In genomic region chr7:139426258-139427028, GRCh38 we compare ENCODE assay signal across 16 cellular contexts. TPM values are rescaled to one million over a fixed set of nuclear protein-coding genes. Genes with fewer than 3 reads are reported as not detected.
A peak's percentile ranks its signal among the peaks of the same experiment; 100 is the strongest.
DNase-seq lines count a peak whose midpoint lies in the region; ATAC-seq, FAIRE-seq and TF ChIP-seq lines count a peak whose summit lies in the region.
"Had no signal": no experiment of that assay in that cellular context is flagged by ENCODE, and none has a peak within 500 bp of the region (broad histone marks: within the 10 kb centered on the region; RNA-seq: fewer than 3 reads in every experiment).

No MANE protein-coding gene starts in this region.

- 0 out of 2 replicates have a peak overlapping the region, but pooled peaks have one; percentile 6 for H3K27ac ChIP-seq in 22Rv1
- H3K27ac ChIP-seq: foreskin keratinocyte, parathyroid adenoma had no signal

- H3K9me3 ChIP-seq in T-helper 17 cell (ENCODE audit: control insufficient read depth, low read length, poor library complexity, severe bottlenecking), result no peaks in the 10 kb centered on the region
- H3K9me3 ChIP-seq: mucosa of descending colon had no signal

- intact Hi-C loops in left ventricle myocardium superior (cut with micrococcal nuclease), result no loop called here

- H3K27ac Mint-ChIP-seq in T-helper 17 cell, result peak overlapping the region; percentile 34
- H3K27ac Mint-ChIP-seq: activated T-helper 2 cell treated with anti-CD3 and anti-CD28 coated beads, Interferon-gamma antibody, Interleukin-2, Interleukin-4, amounts not matched to agents 10 μg/mL and 5 μg/mL and 100 μg/mL, durations not matched to agents 14 hours and 24 hours and 36 hours had no signal

- peak; percentile 14 for DNase-seq in EH (ENCODE audit: low read depth)
- DNase-seq in T-helper 17 cell, result no peak
- DNase-seq in left ventricle myocardium superior, result peak; percentile 43
- no peak for DNase-seq in NCI-H128 (lab: John Stamatoyannopoulos, UW; ENCODE audit: unreplicated experiment)
- DNase-seq in activated CD4-positive, alpha-beta T cell treated with anti-CD3 and anti-CD28 coated beads, Interleukin-2, amount 50 U/mL, for 1 hour, result no peak
- no peak for DNase-seq in HTR-8/SVneo (ENCODE audit: insufficient read length, low spot score)
- DNase-seq: activated CD4-positive, alpha-beta T cell treated with anti-CD3 and anti-CD28 coated beads, Interleukin-2, amount 50 U/mL, for 4 hours; foreskin keratinocyte; mucosa of descending colon; NCI-H1048; SHP77 had no signal

- peaks cover 6% of the 10 kb centered on the region for H3K36me3 Mint-ChIP-seq in T-helper 17 cell (ENCODE audit: low read depth)

- H3K4me3 Mint-ChIP-seq in T-helper 17 cell, result no peak overlapping the region

- FAIRE-seq in HTR-8/SVneo (lab: Jason Lieb, UNC), result no peak
- FAIRE-seq: GM12891 had no signal

- ATAC-seq in T-helper 17 cell, result peak; percentile 14
- ATAC-seq in left ventricle myocardium superior, result peak; percentile 79
- ATAC-seq in GM21528 (IDR thresholded peaks at IDR 0.05; ENCODE audit: low FRiP score, unreplicated experiment), result no peak
- ATAC-seq: foreskin keratinocyte, mucosa of descending colon had no signal

- TF ChIP-seq CTCF in 22Rv1 (IDR thresholded peaks at IDR 0.05), result no peak

- peaks cover 9% of the 10 kb centered on the region for H3K4me1 Mint-ChIP-seq in T-helper 17 cell

- no peaks in the 10 kb centered on the region for H3K27me3 Mint-ChIP-seq in T-helper 17 cell

RNA-seq across cellular contexts. Expression of gene KLRG2, which starts 57.0 kb away (rescaled TPM):
- not detected for total RNA-seq in T-helper 17 cell
- not detected for total RNA-seq in left ventricle myocardium superior
- total RNA-seq: mucosa of descending colon had no signal

Comparison
In these comparisons a context has a peak if more than half of its experiments do, and no peak if none do; other contexts are left out.
1. DNase-seq: peak in EH (single experiment) and left ventricle myocardium superior (single experiment); none in T-helper 17 cell (0 of 3), NCI-H128 (single experiment), activated CD4-positive, alpha-beta T cell treated with anti-CD3 and anti-CD28 coated beads, Interleukin-2, amount 50 U/mL, for 1 hour (single experiment) and HTR-8/SVneo (single experiment).